Comparison of ENCODE assay signal across 1 cellular context in genomic region chr16:87465306-87465705, GRCh38.
A peak's percentile ranks its signal among the peaks of the same experiment; 100 is the strongest.
TF ChIP-seq lines count a peak whose summit lies in the region.

No MANE protein-coding gene starts in this region.

TF ChIP-seq in HepG2, 621 proteins besides CTCF, POLR2A, EP300 and RAD21 (continued from another document and continues in another):
- TF ChIP-seq ZNF460 (CRISPR knock-in tag; IDR thresholded peaks at IDR 0.05; ENCODE audit: borderline replicate concordance) (no peak), IRF1 (CRISPR knock-in tag; IDR thresholded peaks at IDR 0.05; ENCODE audit: low read depth) (no peak), IKZF4 (CRISPR knock-in tag; IDR thresholded peaks at IDR 0.05; ENCODE audit: borderline replicate concordance, low read depth, not compliant biosample characterization) (no peak), THAP7 (CRISPR knock-in tag; IDR thresholded peaks at IDR 0.05) (0 out of 2 replicates have a peak, but pooled peaks have one; percentile 52), ZNF75D (CRISPR knock-in tag; IDR thresholded peaks at IDR 0.05; ENCODE audit: borderline replicate concordance) (no peak), PITX1 (CRISPR knock-in tag; IDR thresholded peaks at IDR 0.05) (no peak), GMEB1 (CRISPR knock-in tag; IDR thresholded peaks at IDR 0.05; ENCODE audit: borderline replicate concordance) (no peak), ZNF280D (CRISPR knock-in tag; IDR thresholded peaks at IDR 0.05) (no peak), FOXP1 (IDR thresholded peaks at IDR 0.05) (no peak), FOXP1 (CRISPR knock-in tag; IDR thresholded peaks at IDR 0.05) (no peak), SIX1 (CRISPR knock-in tag; IDR thresholded peaks at IDR 0.05; ENCODE audit: borderline replicate concordance) (peak; percentile 77; the same call in 1 of the 2 replicates), ZNF569 (CRISPR knock-in tag; IDR thresholded peaks at IDR 0.05; ENCODE audit: borderline replicate concordance) (no peak), ZNF678 (CRISPR knock-in tag; IDR thresholded peaks at IDR 0.05) (no peak), ZFP91 (CRISPR knock-in tag; IDR thresholded peaks at IDR 0.05; ENCODE audit: borderline replicate concordance) (no peak), YEATS2 (CRISPR knock-in tag; IDR thresholded peaks at IDR 0.05; ENCODE audit: borderline replicate concordance) (no peak; the same call in 1 of the 2 replicates), STAT5B (CRISPR knock-in tag; IDR thresholded peaks at IDR 0.05) (no peak), SMAD3 (CRISPR knock-in tag; IDR thresholded peaks at IDR 0.05) (peak; percentile 76; the same call in 1 of the 2 replicates), ZNF225 (CRISPR knock-in tag; IDR thresholded peaks at IDR 0.05) (no peak), ZNF639 (CRISPR knock-in tag; conservative IDR thresholded peaks at IDR 0.05) (no peak), ATF2 (CRISPR knock-in tag; IDR thresholded peaks at IDR 0.05) (no peak), NFE2L1 (CRISPR knock-in tag; IDR thresholded peaks at IDR 0.05; ENCODE audit: borderline replicate concordance) (no peak), ZNF180 (CRISPR knock-in tag; IDR thresholded peaks at IDR 0.05; ENCODE audit: borderline replicate concordance, low read depth) (no peak), ZHX2 (IDR thresholded peaks at IDR 0.05; ENCODE audit: low read depth) (no peak), ZHX2 (CRISPR knock-in tag; IDR thresholded peaks at IDR 0.05; ENCODE audit: borderline replicate concordance) (no peak), ZNF160 (CRISPR knock-in tag; IDR thresholded peaks at IDR 0.05) (no peak), SKI (IDR thresholded peaks at IDR 0.05; ENCODE audit: partially characterized antibody) (no peak), ZNF747 (CRISPR knock-in tag; IDR thresholded peaks at IDR 0.05; ENCODE audit: borderline replicate concordance) (no peak), SNAPC5 (CRISPR knock-in tag; IDR thresholded peaks at IDR 0.05; ENCODE audit: borderline replicate concordance) (no peak)
